1 cellular context compared by ENCODE assay signal in genomic region chr7:117907058-117907633, GRCh38.
TF ChIP-seq lines count a peak whose summit lies in the region.

No MANE protein-coding gene starts in this region.

TF ChIP-seq in WTC11, 78 proteins besides CTCF, POLR2A, EP300 and RAD21 (continued from another document):
- no peak for TF ChIP-seq CDX4 (CRISPR knock-in tag; IDR thresholded peaks at IDR 0.05; ENCODE audit: borderline replicate concordance)
- no peak for TF ChIP-seq KAT7 (CRISPR knock-in tag; IDR thresholded peaks at IDR 0.05; ENCODE audit: borderline replicate concordance)
